Comparison of ENCODE assay signal across 19 cellular contexts in genomic region chr4:47829438-47829837, GRCh38. TPM values are rescaled to one million over a fixed set of nuclear protein-coding genes. Genes with fewer than 3 reads are reported as not detected.
DNase-seq lines count a peak whose midpoint lies in the region; ATAC-seq, FAIRE-seq and TF ChIP-seq lines count a peak whose summit lies in the region.
"Had no signal": no experiment of that assay in that cellular context is flagged by ENCODE, and none has a peak within 500 bp of the region (broad histone marks: within the 10 kb centered on the region; RNA-seq: fewer than 3 reads in every experiment).

No MANE protein-coding gene starts in this region.

- H3K27ac ChIP-seq in K562 (ENCODE audit: extremely low read depth, low read depth, low read length): no peak overlapping the region
- H3K27ac ChIP-seq: A549, C4-2B had no signal

- H3K27me3 ChIP-seq in K562 (ENCODE audit: control insufficient read depth in 2 of 2, insufficient read depth in 2 of 2, low read length in 2 of 2) (peaks cover 0 to 4% of the 10 kb centered on the region in 2 experiments; a peak in 1 of 5 replicates), H7 (ENCODE audit: control insufficient read depth, insufficient read depth, low read length) (no peaks in the 10 kb centered on the region)
- H3K27me3 ChIP-seq: BE2C had no signal

- no peaks in the 10 kb centered on the region for H3K9me3 ChIP-seq in K562 (replicated peaks; ENCODE audit: control insufficient read depth, insufficient read depth, low read depth, low read length)
- H3K9me3 ChIP-seq: BE2C, HAP-1 had no signal

- no peak overlapping the region for H2AFZ ChIP-seq in K562 (ENCODE audit: low read depth, low read length)

- in situ Hi-C loops in K562 (cut with MboI): no loop called here

- H3K79me2 ChIP-seq in K562 (ENCODE audit: control insufficient read depth, insufficient read depth, low read length): no peaks in the 10 kb centered on the region

- H3K9me1 ChIP-seq in K562 (ENCODE audit: control insufficient read depth, insufficient read depth, low read length): no peaks in the 10 kb centered on the region

- POLR2A ChIA-PET in K562 (lab: Yijun Ruan, JAX): no interaction called here

- no peaks in the 10 kb centered on the region for H4K20me1 ChIP-seq in K562 (replicated peaks; ENCODE audit: control insufficient read depth, insufficient read depth, low read length)

- no peak for TF ChIP-seq RAD21 in K562 (CRISPR knock-in tag; conservative IDR thresholded peaks at IDR 0.05 in 1 of 2, IDR thresholded peaks at IDR 0.05 in 1 of 2)

- TF ChIP-seq EP300 in K562 (IDR thresholded peaks at IDR 0.05; ENCODE audit: low read length): no peak

- no peaks in the 10 kb centered on the region for H3K4me1 ChIP-seq in K562 (replicated peaks in 1 of 2; ENCODE audit: control insufficient read depth in 2 of 2, insufficient read depth in 2 of 2, low read length in 2 of 2)
- H3K4me1 ChIP-seq: A549, HAP-1 had no signal

- peak; percentile 79 for DNase-seq in SK-N-DZ (ENCODE audit: low spot score)
- no peak for DNase-seq in K562 (ENCODE audit: extremely low read depth in 1 of 4, low spot score in 3 of 4)
- DNase-seq in left cardiac atrium: no peak
- peak; percentile 15 for DNase-seq in left kidney (ENCODE audit: low read depth, low spot score)
- DNase-seq in activated CD4-positive, alpha-beta T cell treated with anti-CD3 and anti-CD28 coated beads for 4 hours: no peak
- DNase-seq in H7: no peak
- DNase-seq: BE2C; CD4-positive, alpha-beta memory T cell; DMS79; GOT3 had no signal

- ATAC-seq in K562 (no peak), left cardiac atrium (peak; percentile 66 to 75), GM21529 (IDR thresholded peaks at IDR 0.05; ENCODE audit: unreplicated experiment) (no peak)
- ATAC-seq: A549, GM12878, HepG2 had no signal

- no peak for TF ChIP-seq CTCF in K562 (IDR thresholded peaks at IDR 0.05 in 2 of 3, conservative IDR thresholded peaks at IDR 0.05 in 1 of 3; ENCODE audit: insufficient read depth in 2 of 3, low read depth in 1 of 3, low read length in 3 of 3)

- CTCF ChIA-PET in K562 (lab: Yijun Ruan, JAX; ENCODE audit: low intra/inter-chr PET ratio): no interaction called here

- no peak for TF ChIP-seq POLR2A in K562 (conservative IDR thresholded peaks at IDR 0.05)

- no peak overlapping the region for H3K4me2 ChIP-seq in K562 (ENCODE audit: insufficient read depth, low read length)
- H3K4me2 ChIP-seq: A549 had no signal

- BruUV-seq in K562 (replicated peaks; lab: Mats Ljungman, UMichigan): no TSS peak

- intact Hi-C loops in K562 (cut with micrococcal nuclease): no loop called here
- intact Hi-C loops in left cardiac atrium (cut with DNase I): loop anchor here in 1 of 2 donors (5.0 kb wide), 1 partner anchor 42 kb away; no protein-coding TSS in a partner anchor

- H3K4me3 ChIP-seq in K562 (no peak overlapping the region), H7 (ENCODE audit: insufficient read depth, low read depth, low read length) (no peak overlapping the region)
- H3K4me3 ChIP-seq: A549, GM12878, HAP-1 had no signal

- FAIRE-seq in K562 (lab: Jason Lieb, UNC): no peak
- FAIRE-seq: A549, GM12878, GM18507, HepG2, HTR-8/SVneo had no signal

- no peak overlapping the region for H3K9ac ChIP-seq in K562 (ENCODE audit: insufficient read depth in 1 of 2, low read depth in 2 of 2, low read length in 2 of 2)

- H3K36me3 ChIP-seq in K562 (ENCODE audit: control insufficient read depth, insufficient read depth, low read length) (no peaks in the 10 kb centered on the region), H7 (replicated peaks; ENCODE audit: control insufficient read depth, insufficient read depth, low read length) (no peaks in the 10 kb centered on the region)
- H3K36me3 ChIP-seq: BE2C, HAP-1 had no signal

TF ChIP-seq in K562, 482 proteins besides CTCF, POLR2A, EP300 and RAD21:
- TF ChIP-seq HNRNPUL1 (IDR thresholded peaks at IDR 0.05; ENCODE audit: low read length) (no peak), CBFA2T3 (IDR thresholded peaks at IDR 0.05) (peak; percentile 53), ZFP91 (CRISPR knock-in tag; IDR thresholded peaks at IDR 0.05) (no peak)
- TF ChIP-seq, protein P1, sequence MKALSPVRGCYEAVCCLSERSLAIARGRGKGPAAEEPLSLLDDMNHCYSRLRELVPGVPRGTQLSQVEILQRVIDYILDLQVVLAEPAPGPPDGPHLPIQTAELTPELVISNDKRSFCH (CRISPR knock-in tag; IDR thresholded peaks at IDR 0.05): no peak
- TF ChIP-seq, protein P1 (tag; IDR thresholded peaks at IDR 0.05): no peak

RNA-seq across cellular contexts. Expression of gene CORIN, which starts 8.4 kb away (rescaled TPM):
- 0.31 TPM in 1 of 2 replicates, not detected in the other for polyA plus RNA-seq in SK-N-DZ (2014; cell fraction: cytosol; rRNA removed)
- polyA plus RNA-seq in SK-N-DZ (2014; cell fraction: nucleus; rRNA removed): 0.15 and 0.47 TPM in 2 replicates
- 0.09 TPM in 1 of 2 replicates, not detected in the other for total RNA-seq in K562 (2011; cell fraction: chromatin; rRNA removed; ENCODE audit: low replicate concordance)
- 0.17 TPM in 1 of 2 replicates, not detected in the other for total RNA-seq in K562 (2011; cell fraction: nucleolus; rRNA removed)
- total RNA-seq in K562 (2011; cell fraction: nucleoplasm; rRNA removed): 0.07 and 0.15 TPM in 2 replicates
- total RNA-seq in K562 (2014; rRNA removed): 0.04 TPM in 1 of 2 replicates, not detected in the other
- total RNA-seq in K562 (2014; rRNA removed; fragmentation: Illumina TruSeq; extraction: Trizol): 0.06 and 0.15 TPM in 2 replicates
- total RNA-seq in K562 (2015; rRNA removed; fragmentation: Illumina TruSeq; extraction: Trizol): 0.04 TPM in 1 of 2 replicates, not detected in the other
- 0.31 TPM in 1 of 2 replicates, not detected in the other for total RNA-seq in K562 (2021)
- polyA plus RNA-seq in K562 (2011; rRNA removed): 0.07 and 0.12 TPM in 2 replicates
- 0.07 TPM in 1 of 2 replicates, not detected in the other for polyA plus RNA-seq in K562 (2011; cell fraction: cytosol; rRNA removed)
- polyA plus RNA-seq in K562 (2011; cell fraction: nucleus; rRNA removed): 0.07 and 0.41 TPM in 2 replicates
- 0.03 and 0.10 TPM in 2 replicates for polyA plus RNA-seq in K562 (2012)
- not detected in 2 replicates for polyA plus RNA-seq in K562 (2014; fragmentation: Illumina TruSeq; extraction: Trizol)
- not detected for polyA plus RNA-seq in K562 (2014; fragmentation: Nextera tagmentation; extraction: Ambion mirVana)
- polyA plus RNA-seq in K562 (2014; rRNA removed): 0.08 TPM in 1 of 2 replicates, not detected in the other
- 0.18 and 0.21 TPM in 2 replicates for polyA minus RNA-seq in K562 (2011; rRNA and poly(A)+ RNA removed)
- not detected in 2 replicates for polyA minus RNA-seq in K562 (2011; cell fraction: cytosol; rRNA and poly(A)+ RNA removed)
- 0.22 TPM in 1 of 2 replicates, not detected in the other for polyA minus RNA-seq in K562 (2011; cell fraction: nucleus; rRNA and poly(A)+ RNA removed)
- total RNA-seq in left cardiac atrium: 100 to 1,000 TPM in 1 of 2 donors, 10 to 100 TPM in 1; 89.0 to 106 TPM
- 0.07 and 0.48 TPM in 2 replicates for total RNA-seq in H7 (2014; rRNA removed; shearing (Covaris generic))
- total RNA-seq: G401 had no signal

Comparison
In these comparisons a context has a peak if more than half of its experiments do, and no peak if none do; other contexts are left out.
1. DNase-seq: peak in SK-N-DZ (single experiment) and left kidney (single experiment); none in K562 (0 of 4), left cardiac atrium (single experiment), activated CD4-positive, alpha-beta T cell treated with anti-CD3 and anti-CD28 coated beads for 4 hours (0 of 2) and H7 (single experiment).
2. ATAC-seq: peak in left cardiac atrium (2 of 2); none in K562 (single experiment) and GM21529 (single experiment).
3. RNA of gene CORIN, which starts 8.4 kb away (total RNA-seq): 89.0 to 106 TPM in left cardiac atrium; 0.04 to 0.31 TPM in K562 and 0.07 to 0.48 TPM in H7; every median in the first group is over 10 times any median in the second.